17 cellular contexts compared by ENCODE assay signal in genomic region chr3:49009391-49009790, GRCh38. TPM values are rescaled to one million over a fixed set of nuclear protein-coding genes. Genes with fewer than 3 reads are reported as not detected.
DNase-seq lines count a peak whose midpoint lies in the region; ATAC-seq and TF ChIP-seq lines count a peak whose summit lies in the region.
"Had no signal": no experiment of that assay in that cellular context is flagged by ENCODE, and none has a peak within 500 bp of the region (broad histone marks: within the 10 kb centered on the region; RNA-seq: fewer than 3 reads in every experiment).

No MANE protein-coding gene starts in this region.

- H3K23me2 ChIP-seq in H9 (ENCODE audit: insufficient read length, low read depth, low read length, poor library complexity, severe bottlenecking): peaks cover 13% of the 10 kb centered on the region

- TF ChIP-seq CTCF in CD4-positive, alpha-beta T cell (IDR thresholded peaks at IDR 0.05): no peak
- TF ChIP-seq CTCF in H9 (conservative IDR thresholded peaks at IDR 0.05): no peak
- no peak for TF ChIP-seq CTCF in neural cell (IDR thresholded peaks at IDR 0.05; ENCODE audit: poor library complexity, severe bottlenecking)
- no peak for TF ChIP-seq CTCF in GM13976 (IDR thresholded peaks at IDR 0.05; ENCODE audit: borderline replicate concordance, control extremely low read depth, extremely low read depth, insufficient read depth, missing control alignments)

- H4K91ac ChIP-seq in H9 (ENCODE audit: insufficient read length, low read depth, low read length): no peak overlapping the region

- H2AK5ac ChIP-seq in H9 (ENCODE audit: insufficient read length, low read length): no peak overlapping the region

- no peak overlapping the region for H4K8ac ChIP-seq in H9 (replicated peaks; ENCODE audit: insufficient read length, low read depth, low read length)

- no peak overlapping the region for H2BK20ac ChIP-seq in H9 (ENCODE audit: low read depth, low read length, poor library complexity, severe bottlenecking)

- no peak for ATAC-seq in CD4-positive, alpha-beta T cell (ENCODE audit: poor library complexity)
- ATAC-seq in activated naive CD8-positive, alpha-beta T cell treated with anti-CD3 and anti-CD28 coated beads, Interleukin-2, amount 50 U/mL, for 24 hours: no peak
- ATAC-seq in GM18517 (IDR thresholded peaks at IDR 0.05; ENCODE audit: unreplicated experiment) (no peak), GM19463 (IDR thresholded peaks at IDR 0.05; ENCODE audit: unreplicated experiment) (no peak)
- ATAC-seq: sciatic nerve had no signal

- no peaks in the 10 kb centered on the region for H3F3A ChIP-seq in neural cell (ENCODE audit: insufficient read depth, low read length, poor library complexity, severe bottlenecking)

- peak overlapping the region; percentile 29 for H3K4me3 ChIP-seq in neural cell (ENCODE audit: low read length)
- H3K4me3 ChIP-seq: testis had no signal

- H3K27ac Mint-ChIP-seq in CD4-positive, alpha-beta T cell: peak overlapping the region; percentile 97
- no peak overlapping the region for H3K27ac Mint-ChIP-seq in H9
- no peak overlapping the region for H3K27ac Mint-ChIP-seq in activated naive CD8-positive, alpha-beta T cell treated with anti-CD3 and anti-CD28 coated beads, Interleukin-2, amount 50 U/mL, for 24 hours

- no peaks in the 10 kb centered on the region for H3K9me3 ChIP-seq in CD4-positive, alpha-beta T cell (ENCODE audit: control insufficient read depth, low read length)
- no peaks in the 10 kb centered on the region for H3K9me3 ChIP-seq in H9 (ENCODE audit: control insufficient read depth, low read depth, low read length)
- H3K9me3 ChIP-seq in neural cell (ENCODE audit: low read length): no peaks in the 10 kb centered on the region
- H3K9me3 ChIP-seq: testis had no signal

- H3K4me1 Mint-ChIP-seq in CD4-positive, alpha-beta T cell (ENCODE audit: low read depth): peaks cover 32% of the 10 kb centered on the region
- H3K4me1 Mint-ChIP-seq in H9: peaks cover 16 to 17% of the 10 kb centered on the region in 2 experiments
- peaks cover 17% of the 10 kb centered on the region for H3K4me1 Mint-ChIP-seq in activated naive CD8-positive, alpha-beta T cell treated with anti-CD3 and anti-CD28 coated beads, Interleukin-2, amount 50 U/mL, for 24 hours

- H3K27ac ChIP-seq in CD4-positive, alpha-beta T cell (ENCODE audit: low read depth, low read length): no peak overlapping the region
- H3K27ac ChIP-seq in H9 (ENCODE audit: insufficient read length, low read depth, low read length) (no peak overlapping the region), neural cell (ENCODE audit: low read length) (no peak overlapping the region)
- H3K27ac ChIP-seq: brain microvascular endothelial cell had no signal

- no peak for DNase-seq in CD4-positive, alpha-beta T cell
- no peak for DNase-seq in H9
- no peak for DNase-seq in activated naive CD8-positive, alpha-beta T cell treated with anti-CD3 and anti-CD28 coated beads, Interleukin-2, amount 50 U/mL, for 24 hours
- no peak for DNase-seq in GM13976 (ENCODE audit: low spot score)
- DNase-seq: activated CD4-positive, alpha-beta T cell treated with anti-CD3 and anti-CD28 coated beads for 4 hours; activated effector memory CD4-positive, alpha-beta T cell treated with Interleukin-2 at 50 U/mL for 16 hours; brain microvascular endothelial cell; MV-4-11; NCI-H524; nucleus accumbens; SHP77; stimulated activated CD4-positive, alpha-beta T cell treated with anti-CD3 and anti-CD28 coated beads, Interleukin-2, amount 100 ng/mL, for 24 hours; testis had no signal

- CTCF ChIA-PET in CD4-positive, alpha-beta T cell (lab: Charles Lee): interaction anchor here (4.3 to 5.2 kb wide), 2 partner anchors 13 to 20 kb away, joined by 59 to 100 read pairs; partner anchors contain the start of genes NDUFAF3 and P4HTM

- no peak overlapping the region for H3K14ac ChIP-seq in H9 (ENCODE audit: insufficient read depth, low read length)

- no peak overlapping the region for H3T11ph ChIP-seq in H9 (ENCODE audit: low read length)

- no peaks in the 10 kb centered on the region for H3K9me3 Mint-ChIP-seq in CD4-positive, alpha-beta T cell
- no peaks in the 10 kb centered on the region; a peak in 1 of 5 replicates for H3K9me3 Mint-ChIP-seq in H9
- no peaks in the 10 kb centered on the region for H3K9me3 Mint-ChIP-seq in activated naive CD8-positive, alpha-beta T cell treated with anti-CD3 and anti-CD28 coated beads, Interleukin-2, amount 50 U/mL, for 24 hours

- H2BK15ac ChIP-seq in H9 (ENCODE audit: low read depth, low read length): no peak overlapping the region

- H3K23ac ChIP-seq in H9 (ENCODE audit: insufficient read length, low read depth, low read length): no peak overlapping the region

- no peak overlapping the region for H2BK12ac ChIP-seq in H9 (ENCODE audit: insufficient read length, low read depth, low read length)

- H4K20me1 ChIP-seq in H9 (ENCODE audit: control insufficient read depth, insufficient read depth, insufficient read length) (no peaks in the 10 kb centered on the region), neural cell (ENCODE audit: insufficient read depth) (peaks cover 6% of the 10 kb centered on the region)

- H3K36me3 Mint-ChIP-seq in CD4-positive, alpha-beta T cell (ENCODE audit: low read depth): peaks cover 41% of the 10 kb centered on the region
- H3K36me3 Mint-ChIP-seq in H9 (ENCODE audit: insufficient read depth in 1 of 3, low read depth in 3 of 3): peaks cover 9 to 48% (median 43%) of the 10 kb centered on the region in 3 experiments
- H3K36me3 Mint-ChIP-seq in activated naive CD8-positive, alpha-beta T cell treated with anti-CD3 and anti-CD28 coated beads, Interleukin-2, amount 50 U/mL, for 24 hours (ENCODE audit: low read depth): peaks cover 18% of the 10 kb centered on the region

- no peaks in the 10 kb centered on the region for H3K9me2 ChIP-seq in neural cell (ENCODE audit: insufficient read depth, low read length)

- H3K9ac ChIP-seq in H9 (ENCODE audit: extremely low read depth, insufficient read length, low read length) (no peak overlapping the region), neural cell (ENCODE audit: low read length) (no peak overlapping the region)

- no peak overlapping the region for H3K18ac ChIP-seq in H9 (ENCODE audit: insufficient read length, low read depth, low read length)

- no peaks in the 10 kb centered on the region; the same call in 1 of the 2 replicates for H3K4me1 ChIP-seq in H9 (ENCODE audit: insufficient read depth, low read length)

- intact Hi-C loops in CD4-positive, alpha-beta T cell (cut with DNase I, micrococcal nuclease): loop anchor here in 1 of 2 experiments (5.0 kb wide), 2 partner anchors 707 to 1497 kb away; partner anchors contain the start of genes ELP6 and NME6

- H2BK120ac ChIP-seq in H9 (ENCODE audit: low read depth, low read length, poor library complexity, severe bottlenecking): no peak overlapping the region

- H3K27me3 Mint-ChIP-seq in CD4-positive, alpha-beta T cell: no peaks in the 10 kb centered on the region
- H3K27me3 Mint-ChIP-seq in H9 (ENCODE audit: low read depth): no peaks in the 10 kb centered on the region; the same call in 1 of the 2 replicates
- H3K27me3 Mint-ChIP-seq in activated naive CD8-positive, alpha-beta T cell treated with anti-CD3 and anti-CD28 coated beads, Interleukin-2, amount 50 U/mL, for 24 hours: no peaks in the 10 kb centered on the region

- peak overlapping the region; percentile 68 for H3K4me3 Mint-ChIP-seq in CD4-positive, alpha-beta T cell
- peak overlapping the region; percentile 22 to 100; a peak in 4 of 5 replicates for H3K4me3 Mint-ChIP-seq in H9
- H3K4me3 Mint-ChIP-seq in activated naive CD8-positive, alpha-beta T cell treated with anti-CD3 and anti-CD28 coated beads, Interleukin-2, amount 50 U/mL, for 24 hours: peak overlapping the region; percentile 99

- no peak overlapping the region for H3K56ac ChIP-seq in H9 (ENCODE audit: insufficient read length, low read depth, low read length)

- no peak overlapping the region for H2BK5ac ChIP-seq in H9 (ENCODE audit: insufficient read length, low read length)

- H2AFZ ChIP-seq in H9 (ENCODE audit: low read length): no peak overlapping the region
- H2AFZ ChIP-seq in neural cell (ENCODE audit: low read depth, low read length): no peak overlapping the region

- H3K79me2 ChIP-seq in H9 (ENCODE audit: insufficient read depth, low read length) (peaks cover 10% of the 10 kb centered on the region; the same call in 1 of the 2 replicates), neural cell (replicated peaks; ENCODE audit: insufficient read depth, low read length) (peaks cover 55% of the 10 kb centered on the region)

- H3K27me3 ChIP-seq in CD4-positive, alpha-beta T cell (ENCODE audit: control insufficient read depth, insufficient read depth, low read length): no peaks in the 10 kb centered on the region
- H3K27me3 ChIP-seq in H9 (ENCODE audit: insufficient read depth, low read length) (no peaks in the 10 kb centered on the region), neural cell (ENCODE audit: insufficient read depth, low read depth, low read length) (no peaks in the 10 kb centered on the region)
- H3K27me3 ChIP-seq: brain microvascular endothelial cell, testis had no signal

- H3K4me2 ChIP-seq in H9 (ENCODE audit: insufficient read depth, insufficient read length, low read length): no peak overlapping the region
- H3K4me2 ChIP-seq in neural cell (ENCODE audit: low read length): no peak overlapping the region

- no peak overlapping the region for H4K5ac ChIP-seq in H9 (ENCODE audit: insufficient read length, low read depth, low read length)

- H3K4ac ChIP-seq in H9 (ENCODE audit: low read depth, low read length): no peak overlapping the region

- in situ Hi-C loops in GM13976 (cut with MboI; ENCODE audit: low sequenced_read_pairs, unreplicated experiment): no loop called here

- no peak for TF ChIP-seq RAD21 in neural cell (conservative IDR thresholded peaks at IDR 0.05)

- H3K79me1 ChIP-seq in H9 (ENCODE audit: insufficient read depth, low read depth, low read length, poor library complexity, severe bottlenecking): no peaks in the 10 kb centered on the region

- no peaks in the 10 kb centered on the region for H3K36me3 ChIP-seq in neural cell (ENCODE audit: insufficient read depth, low read length)

- WGBS in H9 (ENCODE audit: extremely low coverage, insufficient read length, low lambda C conversion rate): no CpG with 5 or more reads among the region's 3 CpGs

- POLR2A ChIA-PET in CD4-positive, alpha-beta T cell (lab: Charles Lee): interaction anchor here (0.7 to 8.0 kb wide), 4 partner anchors 12 to 1533 kb away, joined by 4 to 331 read pairs (median 103); partner anchors contain the start of genes DALRD3, IMPDH2, NDUFAF3 and P4HTM

- TF ChIP-seq EP300 in neural cell (conservative IDR thresholded peaks at IDR 0.05; ENCODE audit: poor library complexity, severe bottlenecking): no peak

RNA-seq across cellular contexts. Expression of gene WDR6, which starts 2.2 kb away (rescaled TPM):
- total RNA-seq in CD4-positive, alpha-beta T cell: 100 to 1,000 TPM; 132 to 134 TPM
- 282 and 298 TPM in 2 replicates for total RNA-seq in H9 (2021)
- polyA plus RNA-seq in neural cell: 315 and 326 TPM in 2 replicates
- polyA minus RNA-seq in neural cell: 162 TPM in 2 replicates

RNA-seq across cellular contexts. Expression of gene DALRD3, which starts 9.0 kb away (rescaled TPM):
- total RNA-seq in CD4-positive, alpha-beta T cell: 10 to 100 TPM; 15.1 to 15.6 TPM
- total RNA-seq in H9 (2021): 27.1 and 32.3 TPM in 2 replicates
- 121 and 145 TPM in 2 replicates for polyA plus RNA-seq in neural cell
- polyA minus RNA-seq in neural cell: 31.6 and 32.4 TPM in 2 replicates

RNA-seq across cellular contexts. Expression of gene NDUFAF3, which starts 12.5 kb away (rescaled TPM):
- 10 to 100 TPM; 52.7 to 53.2 TPM for total RNA-seq in CD4-positive, alpha-beta T cell
- 39.9 and 40.7 TPM in 2 replicates for total RNA-seq in H9 (2021)
- polyA plus RNA-seq in neural cell: 36.2 and 49.0 TPM in 2 replicates
- polyA minus RNA-seq in neural cell: 31.0 and 41.6 TPM in 2 replicates

RNA-seq across cellular contexts. Expression of gene P4HTM, which starts 19.4 kb away (rescaled TPM):
- total RNA-seq in CD4-positive, alpha-beta T cell: 10 to 100 TPM; 45.9 to 47.0 TPM
- 34.5 and 36.0 TPM in 2 replicates for total RNA-seq in H9 (2021)
- 97.3 and 111 TPM in 2 replicates for polyA plus RNA-seq in neural cell
- polyA minus RNA-seq in neural cell: 49.3 and 58.4 TPM in 2 replicates

RNA-seq across cellular contexts. Expression of gene IMPDH2, which starts 19.8 kb away (rescaled TPM):
- 100 to 1,000 TPM; 133 to 135 TPM for total RNA-seq in CD4-positive, alpha-beta T cell
- total RNA-seq in H9 (2021): 408 and 414 TPM in 2 replicates
- 137 and 148 TPM in 2 replicates for polyA plus RNA-seq in neural cell
- 79.9 and 80.3 TPM in 2 replicates for polyA minus RNA-seq in neural cell
